Comparison of ENCODE assay signal across 18 cellular contexts in genomic region chr10:24462340-24462739, GRCh38.
"Had no signal": no experiment of that assay in that cellular context is flagged by ENCODE, and none has a peak within 500 bp of the region (broad histone marks: within the 10 kb centered on the region; RNA-seq: fewer than 3 reads in every experiment).

No MANE protein-coding gene starts in this region.

- H3K27ac Mint-ChIP-seq: activated CD8-positive, alpha-beta T cell treated with anti-CD3 and anti-CD28 coated beads for 36 hours; activated naive CD8-positive, alpha-beta T cell treated with anti-CD3 and anti-CD28 coated beads for 36 hours; activated T-cell treated with anti-CD3 and anti-CD28 coated beads, Interleukin-2, amount 50 U/mL, for 72 hours; endodermal cell had no signal

- ATAC-seq: activated CD8-positive, alpha-beta T cell treated with anti-CD3 and anti-CD28 coated beads for 36 hours; activated T-cell treated with anti-CD3 and anti-CD28 coated beads, Interleukin-2, amount 50 U/mL, for 72 hours; left lobe of liver; right lobe of liver; upper lobe of right lung had no signal

- DNase-seq: activated CD4-positive, alpha-beta T cell treated with anti-CD3 and anti-CD28 coated beads for 1 hour; activated CD8-positive, alpha-beta memory T cell treated with anti-CD3 and anti-CD28 coated beads, Interleukin-2, amount 50 U/mL, for 4 hours; activated CD8-positive, alpha-beta T cell treated with anti-CD3 and anti-CD28 coated beads for 36 hours; activated gamma-delta T cell treated with Interleukin-2 at 50 U/mL for 16 hours; activated naive CD8-positive, alpha-beta T cell treated with anti-CD3 and anti-CD28 coated beads for 36 hours; activated T-cell treated with anti-CD3 and anti-CD28 coated beads, Interleukin-2, amount 50 U/mL, for 72 hours; brain microvascular endothelial cell; endodermal cell; erythroblast; mesenchymal stem cell; posterior cingulate gyrus; right lobe of liver; stimulated activated CD4-positive, alpha-beta T cell treated with anti-CD3 and anti-CD28 coated beads, Interleukin-2, amount 100 ng/mL, for 24 hours; stimulated activated naive CD4-positive, alpha-beta T cell; SW 1271; T-helper 9 cell; upper lobe of right lung had no signal

- H3K4me3 Mint-ChIP-seq: activated CD8-positive, alpha-beta T cell treated with anti-CD3 and anti-CD28 coated beads for 36 hours; activated naive CD8-positive, alpha-beta T cell treated with anti-CD3 and anti-CD28 coated beads for 36 hours; endodermal cell had no signal

- H3K36me3 ChIP-seq: brain microvascular endothelial cell, right lobe of liver, upper lobe of right lung had no signal

- H3K4me3 ChIP-seq: right lobe of liver, upper lobe of right lung had no signal

- H3K9me3 Mint-ChIP-seq: activated CD8-positive, alpha-beta T cell treated with anti-CD3 and anti-CD28 coated beads for 36 hours; endodermal cell had no signal

- H3K27ac ChIP-seq: upper lobe of right lung had no signal

- H3K36me3 Mint-ChIP-seq: activated naive CD8-positive, alpha-beta T cell treated with anti-CD3 and anti-CD28 coated beads for 36 hours had no signal

- H3K27me3 ChIP-seq: brain microvascular endothelial cell, right lobe of liver, upper lobe of right lung had no signal

- H3K9me3 ChIP-seq: right lobe of liver, upper lobe of right lung had no signal
